ENCODE assay signal across 19 cellular contexts in the genomic region with DNA sequence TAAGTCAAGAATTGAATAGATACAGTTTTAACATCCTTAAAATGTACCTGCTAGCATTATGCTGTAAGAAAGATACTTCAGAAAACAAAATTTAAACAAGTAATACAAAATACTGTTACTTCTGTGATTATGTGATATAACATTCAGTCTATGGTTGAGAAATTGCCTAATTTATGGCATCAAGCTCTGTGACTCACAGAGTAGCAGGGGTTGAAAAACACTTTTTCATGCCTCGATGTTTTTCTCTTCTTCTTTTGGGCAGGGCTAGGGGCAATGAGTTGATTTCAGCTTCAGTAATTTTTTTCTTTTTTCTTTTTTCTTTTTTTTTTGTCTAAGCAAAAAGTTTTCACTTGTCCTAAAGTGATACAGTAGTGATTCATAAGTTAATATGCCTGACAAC.
DNase-seq lines count a peak whose midpoint lies in the region; ATAC-seq and TF ChIP-seq lines count a peak whose summit lies in the region.
"Had no signal": no experiment of that assay in that cellular context is flagged by ENCODE, and none has a peak within 500 bp of the region (broad histone marks: within the 10 kb centered on the region; RNA-seq: fewer than 3 reads in every experiment).

No MANE protein-coding gene starts in this region.

- ATAC-seq in left lung (no peak), left colon (no peak)

- H4K20me1 ChIP-seq in GM23248 (ENCODE audit: insufficient read depth) = no peaks in the 10 kb centered on the region
- H4K20me1 ChIP-seq in smooth muscle cell (ENCODE audit: low read depth) = no peaks in the 10 kb centered on the region
- H4K20me1 ChIP-seq: BLaER1 had no signal

- H3K36me3 ChIP-seq in ACC112 (ENCODE audit: insufficient read depth, low read length) (no peaks in the 10 kb centered on the region), GM23248 (ENCODE audit: low read depth) (no peaks in the 10 kb centered on the region), left lung (no peaks in the 10 kb centered on the region), smooth muscle cell (ENCODE audit: low read depth) (no peaks in the 10 kb centered on the region)
- H3K36me3 ChIP-seq: BLaER1, MG63 had no signal

- H3K4me3 ChIP-seq in ACC112 (ENCODE audit: low read depth, low read length) (no peak overlapping the region), GM23248 (no peak overlapping the region; the same call in 1 of the 2 replicates), cardiac fibroblast (replicated peaks in 1 of 2; ENCODE audit: low read depth in 2 of 2, low read length in 2 of 2) (no peak overlapping the region), fibroblast of the aortic adventitia (ENCODE audit: low read depth, low read length) (no peak overlapping the region), left lung (no peak overlapping the region), smooth muscle cell (no peak overlapping the region)
- H3K4me3 ChIP-seq: BLaER1, MG63, PC-9 had no signal

- intact Hi-C loops in left lung (cut with DNase I) (no loop called here), head of caudate nucleus (cut with DNase I) (no loop called here), left colon (cut with DNase I, micrococcal nuclease) (no loop called here)

- peak overlapping the region; percentile 22; the same call in 1 of the 2 replicates for H3K27ac ChIP-seq in ACC112 (ENCODE audit: low read depth, low read length)
- H3K27ac ChIP-seq in GM23248 = no peak overlapping the region
- H3K27ac ChIP-seq in left lung = no peak overlapping the region
- H3K27ac ChIP-seq in smooth muscle cell (ENCODE audit: low read depth) = no peak overlapping the region
- H3K27ac ChIP-seq: BLaER1, PC-9 had no signal

- in situ Hi-C loops in GM23248 (cut with MboI) = no loop called here

- TF ChIP-seq CTCF in cardiac fibroblast (IDR thresholded peaks at IDR 0.05; ENCODE audit: low read depth, low read length) = no peak
- TF ChIP-seq CTCF in fibroblast of the aortic adventitia (IDR thresholded peaks at IDR 0.05; ENCODE audit: insufficient read depth, low read length) = no peak
- TF ChIP-seq CTCF in left lung (IDR thresholded peaks at IDR 0.05) = no peak
- no peak for TF ChIP-seq CTCF in smooth muscle cell (IDR thresholded peaks at IDR 0.05; ENCODE audit: borderline replicate concordance, insufficient read depth, poor library complexity, severe bottlenecking)

- H3K4me2 ChIP-seq in GM23248 (ENCODE audit: unreplicated experiment) (peak overlapping the region; percentile 45), smooth muscle cell (no peak overlapping the region)
- H3K4me2 ChIP-seq: BLaER1, PC-9 had no signal

- no peak overlapping the region for H3K9ac ChIP-seq in GM23248
- no peak overlapping the region for H3K9ac ChIP-seq in smooth muscle cell (ENCODE audit: low read depth)
- H3K9ac ChIP-seq: BLaER1 had no signal

- DNase-seq in GM23248 (peak; percentile 64), cardiac fibroblast (ENCODE audit: low read depth in 2 of 2) (peak; percentile 34 to 48), fibroblast of the aortic adventitia (ENCODE audit: low read depth) (peak; percentile 26), left lung (no peak), smooth muscle cell (lab: John Stamatoyannopoulos, UW; ENCODE audit: unreplicated experiment) (no peak), head of caudate nucleus (no peak), left colon (no peak)
- DNase-seq: CD4-positive, alpha-beta memory T cell; DMS153; GOT3; MG63; NCI-H1048; NCI-H1436; NCI-H1930; NCI-H345; NCI-H524 treated with DMSO at 0.1 percent for 48 hours; PC-9 had no signal

- H3K4me1 ChIP-seq in ACC112 (ENCODE audit: control insufficient read depth, insufficient read depth, low read length, unreplicated experiment) (peaks cover 32% of the 10 kb centered on the region), GM23248 (ENCODE audit: insufficient read depth) (peaks cover 40% of the 10 kb centered on the region), left lung (no peaks in the 10 kb centered on the region), smooth muscle cell (ENCODE audit: low read depth) (no peaks in the 10 kb centered on the region)
- H3K4me1 ChIP-seq: BLaER1 had no signal

- H3K27me3 ChIP-seq in ACC112 (ENCODE audit: insufficient read depth, low read length) = no peaks in the 10 kb centered on the region
- H3K27me3 ChIP-seq in GM23248 (replicated peaks; ENCODE audit: insufficient read depth) = no peaks in the 10 kb centered on the region
- no peaks in the 10 kb centered on the region for H3K27me3 ChIP-seq in left lung
- no peaks in the 10 kb centered on the region for H3K27me3 ChIP-seq in smooth muscle cell (ENCODE audit: low read depth)
- H3K27me3 ChIP-seq: BLaER1, MG63 had no signal

- H3K79me2 ChIP-seq in ACC112 (ENCODE audit: control insufficient read depth, insufficient read depth, low read length, unreplicated experiment) (no peaks in the 10 kb centered on the region), GM23248 (ENCODE audit: insufficient read depth) (no peaks in the 10 kb centered on the region), smooth muscle cell (ENCODE audit: low read depth) (no peaks in the 10 kb centered on the region)

- H3K9me3 ChIP-seq in GM23248 (ENCODE audit: low read depth) (no peaks in the 10 kb centered on the region), left lung (no peaks in the 10 kb centered on the region), smooth muscle cell (replicated peaks; ENCODE audit: low read depth) (no peaks in the 10 kb centered on the region)
- H3K9me3 ChIP-seq: BLaER1, MG63 had no signal

- no peaks in the 10 kb centered on the region for H3K9me2 ChIP-seq in GM23248 (ENCODE audit: insufficient read depth)

- peaks cover 16% of the 10 kb centered on the region for H3F3A ChIP-seq in GM23248 (ENCODE audit: insufficient read depth)
- H3F3A ChIP-seq in smooth muscle cell (ENCODE audit: low read depth) = no peaks in the 10 kb centered on the region

- WGBS in GM23248 (ENCODE audit: low coverage in 1 of 2, low lambda C conversion rate in 2 of 2, missing lambda C conversion rate in 2 of 2), 2 experiments = 7 to 9% methylated on average over 1 of the region's 1 CpG
- WGBS in smooth muscle cell (ENCODE audit: low lambda C conversion rate) = 74% methylated on average over 1 of the region's 1 CpG

- H2AFZ ChIP-seq in ACC112 (ENCODE audit: low read length, unreplicated experiment) = no peak overlapping the region
- peak overlapping the region; percentile 0; the same call in 1 of the 2 replicates for H2AFZ ChIP-seq in GM23248
- no peak overlapping the region for H2AFZ ChIP-seq in smooth muscle cell (ENCODE audit: low read depth)
- H2AFZ ChIP-seq: PC-9 had no signal

Comparison
In these comparisons a context has a peak if more than half of its experiments do, and no peak if none do; other contexts are left out.
1. DNase-seq: peak in GM23248 (single experiment), cardiac fibroblast (2 of 2) and fibroblast of the aortic adventitia (single experiment); none in left lung (0 of 2), smooth muscle cell (single experiment), head of caudate nucleus (0 of 42) and left colon (0 of 2).